Comparison of ENCODE assay signal across 26 cellular contexts in genomic region chr12:40149673-40150260, GRCh38. TPM values are rescaled to one million over a fixed set of nuclear protein-coding genes. Genes with fewer than 3 reads are reported as not detected.
DNase-seq lines count a peak whose midpoint lies in the region; ATAC-seq, FAIRE-seq and TF ChIP-seq lines count a peak whose summit lies in the region.
"Had no signal": no experiment of that assay in that cellular context is flagged by ENCODE, and none has a peak within 500 bp of the region (broad histone marks: within the 10 kb centered on the region; RNA-seq: fewer than 3 reads in every experiment).

No MANE protein-coding gene starts in this region.

- H3F3A ChIP-seq in GM23248 (ENCODE audit: insufficient read depth), result no peaks in the 10 kb centered on the region

- TF ChIP-seq RAD21 in H1 (IDR thresholded peaks at IDR 0.05 in 1 of 2, conservative IDR thresholded peaks at IDR 0.05 in 1 of 2; ENCODE audit: low read depth in 2 of 2, low read length in 2 of 2), result no peak

- H3K9ac ChIP-seq in GM23248 (no peak overlapping the region), H1 (replicated peaks in 1 of 4; ENCODE audit: extremely low read depth in 1 of 4, low read depth in 3 of 4, low read length in 3 of 4) (no peak overlapping the region)

- no peak overlapping the region for H3K14ac ChIP-seq in H1 (ENCODE audit: insufficient read length)

- TF ChIP-seq POLR2A in H1 (IDR thresholded peaks at IDR 0.05; ENCODE audit: control extremely low read depth in 1 of 2, low read depth in 2 of 2, low read length in 2 of 2) (no peak), adrenal gland (IDR thresholded peaks at IDR 0.05) (no peak)

- H3K18ac ChIP-seq in H1 (ENCODE audit: extremely low read depth, low read length), result no peak overlapping the region

- H3K36me3 ChIP-seq in GM23248 (ENCODE audit: low read depth) (no peaks in the 10 kb centered on the region), H1 (ENCODE audit: control insufficient read depth in 2 of 4, insufficient read depth in 4 of 4, low read length in 3 of 4) (no peaks in the 10 kb centered on the region), adrenal gland (replicated peaks in 1 of 2) (no peaks in the 10 kb centered on the region)
- H3K36me3 ChIP-seq: lower lobe of right lung, upper lobe of right lung had no signal

- peak; percentile 40 for DNase-seq in GM23248
- peak; percentile 54 for DNase-seq in LoVo (ENCODE audit: low spot score)
- DNase-seq in H1 (ENCODE audit: low read depth in 1 of 2, low spot score in 2 of 2), result no peak
- no peak for DNase-seq in left colon
- no peak for DNase-seq in islet precursor cell
- no peak for DNase-seq in SIG-M5 (lab: John Stamatoyannopoulos, UW)
- DNase-seq in adrenal gland, result no peak
- DNase-seq: activated CD4-positive, alpha-beta T cell treated with anti-CD3 and anti-CD28 coated beads, Interleukin-2, amount 10 ng/mL, durations not matched to agents 24 days and 14 days; activated effector memory CD4-positive, alpha-beta T cell treated with anti-CD3 and anti-CD28 coated beads, Interleukin-2, amount 50 U/mL, for 16 hours; activated T-cell treated with anti-CD3 and anti-CD28 coated beads, Interleukin-2, amount 50 U/mL, for 24 hours; aorta; effector CD8-positive, alpha-beta T cell; kidney glomerular epithelial cell; lower lobe of right lung; natural killer cell; NCI-H1105; NCI-H187 treated with DMSO at 0.1 percent for 48 hours; nucleus accumbens; SHP77; stimulated activated naive B cell treated with anti-CD40 and anti-IgM and Interleukin-4, amounts not matched to agents 10 μg/mL and 1 μg/mL and 100 μg/mL, for 72 hours; upper lobe of right lung had no signal

- H3K4me1 ChIP-seq in GM23248 (ENCODE audit: insufficient read depth), result no peaks in the 10 kb centered on the region
- H3K4me1 ChIP-seq in H1 (replicated peaks in 1 of 4; ENCODE audit: control insufficient read depth in 3 of 4, insufficient read depth in 4 of 4, low read length in 3 of 4), result no peaks in the 10 kb centered on the region
- no peaks in the 10 kb centered on the region for H3K4me1 ChIP-seq in adrenal gland (replicated peaks in 1 of 2)
- H3K4me1 ChIP-seq: upper lobe of right lung had no signal

- H3K27ac ChIP-seq in GM23248 (no peak overlapping the region), H1 (ENCODE audit: low read depth, low read length) (no peak overlapping the region), adrenal gland (no peak overlapping the region)
- H3K27ac ChIP-seq: coronary artery, lower lobe of right lung, upper lobe of right lung had no signal

- H3K4me2 ChIP-seq in GM23248 (ENCODE audit: unreplicated experiment), result no peak overlapping the region
- no peak overlapping the region for H3K4me2 ChIP-seq in H1 (ENCODE audit: insufficient read depth in 1 of 2, low read depth in 2 of 2, low read length in 2 of 2)

- FAIRE-seq in H1 (lab: Jason Lieb, UNC), result no peak
- FAIRE-seq: frontal cortex, GM12891 had no signal

- CTCF ChIA-PET in H1 (lab: Charles Lee; ENCODE audit: partially characterized antibody), result interaction anchor here (0.6 to 1.8 kb wide), 4 partner anchors 21 to 736 kb away, joined by 3 to 4 read pairs (median 3); no protein-coding TSS in a partner anchor

- H2BK12ac ChIP-seq in H1 (ENCODE audit: low read depth, low read length), result no peak overlapping the region

- TF ChIP-seq EP300 in H1 (IDR thresholded peaks at IDR 0.05; ENCODE audit: borderline replicate concordance in 1 of 2, low read depth in 2 of 2, low read length in 2 of 2), result no peak

- H3K4me3 ChIP-seq in GM23248 (no peak overlapping the region), H1 (ENCODE audit: extremely low read depth in 1 of 4, insufficient read depth in 2 of 4, low read depth in 3 of 4, low read length in 4 of 4) (no peak overlapping the region), adrenal gland (no peak overlapping the region)
- H3K4me3 ChIP-seq: coronary artery, lower lobe of right lung, upper lobe of right lung had no signal

- POLR2A ChIA-PET in H1 (lab: Charles Lee; ENCODE audit: partially characterized antibody), result no interaction called here

- WGBS in GM23248 (ENCODE audit: low coverage in 1 of 2, low lambda C conversion rate in 2 of 2, missing lambda C conversion rate in 2 of 2), 2 experiments, result 95% methylated on average over 1 of the region's 1 CpG
- WGBS in H1 (ENCODE audit: extremely low coverage in 1 of 2, insufficient coverage in 1 of 2, insufficient read length in 1 of 2, insufficient replicate concordance in 2 of 2, low coverage in 1 of 2, low lambda C conversion rate in 2 of 2, missing lambda C conversion rate in 1 of 2), 2 experiments, result 100% methylated on average over 1 of the region's 1 CpG; no CpG with 5 or more reads in 1 of the 2 experiments
- 76 to 90% (median 84%) methylated on average over 1 of the region's 1 CpG for WGBS in adrenal gland, 4 donors

- no peak overlapping the region for H3K56ac ChIP-seq in H1 (replicated peaks; ENCODE audit: insufficient read length, low read depth, low read length)

- no peaks in the 10 kb centered on the region for H3K23me2 ChIP-seq in H1 (ENCODE audit: low read depth, low read length)

- TF ChIP-seq CTCF in H1 (IDR thresholded peaks at IDR 0.05; ENCODE audit: control extremely low read depth in 1 of 3, insufficient read depth in 1 of 3, low read depth in 1 of 3, low read length in 3 of 3) (no peak), adrenal gland (IDR thresholded peaks at IDR 0.05) (no peak)

- H3K9me3 ChIP-seq in GM23248 (ENCODE audit: low read depth) (no peaks in the 10 kb centered on the region), H1 (ENCODE audit: insufficient read depth in 2 of 2, low read depth in 1 of 2, low read length in 1 of 2) (no peaks in the 10 kb centered on the region), adrenal gland (replicated peaks in 1 of 3) (no peaks in the 10 kb centered on the region)
- H3K9me3 ChIP-seq: lower lobe of right lung, upper lobe of right lung had no signal

- H4K20me1 ChIP-seq in GM23248 (ENCODE audit: insufficient read depth) (no peaks in the 10 kb centered on the region), H1 (replicated peaks in 1 of 2; ENCODE audit: control insufficient read depth in 1 of 2, insufficient read depth in 2 of 2, low read length in 2 of 2) (no peaks in the 10 kb centered on the region)

- in situ Hi-C loops in GM23248 (cut with MboI), result loop anchor here (5.0 kb wide), 1 partner anchor 168 kb away; no protein-coding TSS in a partner anchor

- H3K79me2 ChIP-seq in GM23248 (ENCODE audit: insufficient read depth) (no peaks in the 10 kb centered on the region), H1 (ENCODE audit: control insufficient read depth in 1 of 2, insufficient read depth in 2 of 2, low read length in 2 of 2) (no peaks in the 10 kb centered on the region)

- intact Hi-C loops in left colon (cut with DNase I, micrococcal nuclease) (loop anchor here in 1 of 2 donors (10.0 kb wide), 1 partner anchor 165 kb away; no protein-coding TSS in a partner anchor), adrenal gland (cut with DNase I) (loop anchor here (10.0 kb wide), 2 partner anchors 75 to 165 kb away; partner anchors contain the start of gene LRRK2 (in 1 of the 2))

- H3K23ac ChIP-seq in H1 (ENCODE audit: insufficient read length), result no peak overlapping the region

- no peak overlapping the region for H4K8ac ChIP-seq in H1 (ENCODE audit: extremely low read depth, insufficient read depth, low read length)

- no peak overlapping the region for H2BK15ac ChIP-seq in H1 (ENCODE audit: low read length)

- H2BK5ac ChIP-seq in H1 (ENCODE audit: low read depth, low read length), result no peak overlapping the region

- no peaks in the 10 kb centered on the region for H3K9me2 ChIP-seq in GM23248 (ENCODE audit: insufficient read depth)

- H4K91ac ChIP-seq in H1 (replicated peaks; ENCODE audit: insufficient read length, low read length), result no peak overlapping the region

- no peaks in the 10 kb centered on the region for H3K79me1 ChIP-seq in H1 (ENCODE audit: low read depth, low read length)

- no peak overlapping the region for H4K5ac ChIP-seq in H1 (ENCODE audit: insufficient read length, low read depth, low read length)

- H3K4ac ChIP-seq in H1 (replicated peaks; ENCODE audit: insufficient read length, low read depth, low read length), result no peak overlapping the region

- H3K27me3 ChIP-seq in GM23248 (replicated peaks; ENCODE audit: insufficient read depth), result no peaks in the 10 kb centered on the region
- H3K27me3 ChIP-seq in H1 (replicated peaks in 1 of 4; ENCODE audit: control insufficient read depth in 3 of 4, extremely low read depth in 1 of 4, insufficient read depth in 3 of 4, low read length in 3 of 4), result no peaks in the 10 kb centered on the region
- no peaks in the 10 kb centered on the region for H3K27me3 ChIP-seq in adrenal gland
- H3K27me3 ChIP-seq: upper lobe of right lung had no signal

- H2AK5ac ChIP-seq in H1 (ENCODE audit: low read depth, low read length), result no peak overlapping the region

- H2BK20ac ChIP-seq in H1 (ENCODE audit: low read length), result no peak overlapping the region

- H2AFZ ChIP-seq in GM23248 (no peak overlapping the region), H1 (ENCODE audit: low read length) (no peak overlapping the region)

- H2BK120ac ChIP-seq in H1 (replicated peaks; ENCODE audit: low read depth, low read length), result no peak overlapping the region

- ATAC-seq in left colon, result peak; percentile 84
- ATAC-seq in HG02798 (IDR thresholded peaks at IDR 0.05; ENCODE audit: poor library complexity, unreplicated experiment), result no peak
- ATAC-seq: lower lobe of right lung; natural killer cell; Panc1; stimulated activated naive B cell treated with anti-CD40 and anti-IgM and Interleukin-4, amounts not matched to agents 10 μg/mL and 1 μg/mL and 100 μg/mL, for 72 hours; upper lobe of right lung had no signal

RNA-seq across cellular contexts. Expression of gene SLC2A13, which starts 43.9 kb away (rescaled TPM):
- 8.1 and 9.2 TPM in 2 replicates for total RNA-seq in GM23248 (2014; rRNA removed; shearing (Covaris generic))
- polyA plus RNA-seq in GM23248 (2016; fragmentation: Nextera tagmentation; extraction: Ambion mirVana) (2.7 and 3.3 TPM in 2 replicates), H1 (2011; rRNA removed) (2.0 and 2.8 TPM in 2 replicates), adrenal gland (10 to 100 TPM in 1 of 3 donors, 1 to 10 TPM in 2; 3.5 to 11.3 (median 3.9) TPM)
- 8.4 and 9.6 TPM in 2 replicates for total RNA-seq in H1 (2021; fragmentation: NEBNext Ultra II Directional; extraction: Animal tissue kit (Norgen Biotek cat#: 25700))
- 2.7 TPM for polyA plus RNA-seq in H1 (2011; cell fraction: cytosol; rRNA removed)
- 6.2 TPM for polyA plus RNA-seq in H1 (2011; cell fraction: nucleus; rRNA removed)
- 1.8 to 4.8 TPM (median 3.0 TPM) in 4 replicates for polyA plus RNA-seq in H1 (2012, experiment 1 of 2)
- 0.76 TPM for polyA plus RNA-seq in H1 (2012, experiment 2 of 2)
- polyA plus RNA-seq in H1 (2013, experiment 1 of 2), result 6.7 TPM
- polyA plus RNA-seq in H1 (2013, experiment 2 of 2), result 6.7 TPM
- 11.6 and 11.9 TPM in 2 replicates for polyA minus RNA-seq in H1 (2011; rRNA and poly(A)+ RNA removed)
- polyA minus RNA-seq in H1 (2011; cell fraction: cytosol; rRNA and poly(A)+ RNA removed), result 9.5 TPM
- polyA minus RNA-seq in H1 (2011; cell fraction: nucleus; rRNA and poly(A)+ RNA removed), result 47.5 TPM
- total RNA-seq in left colon (10 to 100 TPM; 33.2 to 39.2 TPM), adrenal gland (10 to 100 TPM; 13.6 to 41.3 (median 28.6) TPM)

Comparison
In these comparisons a context has a peak if more than half of its experiments do, and no peak if none do; other contexts are left out.
1. DNase-seq: peak in GM23248 (single experiment) and LoVo (single experiment); none in H1 (0 of 2), left colon (0 of 2), islet precursor cell (single experiment), SIG-M5 (single experiment) and adrenal gland (0 of 7).